ENCODE assay signal across 10 cellular contexts in the genomic region with DNA sequence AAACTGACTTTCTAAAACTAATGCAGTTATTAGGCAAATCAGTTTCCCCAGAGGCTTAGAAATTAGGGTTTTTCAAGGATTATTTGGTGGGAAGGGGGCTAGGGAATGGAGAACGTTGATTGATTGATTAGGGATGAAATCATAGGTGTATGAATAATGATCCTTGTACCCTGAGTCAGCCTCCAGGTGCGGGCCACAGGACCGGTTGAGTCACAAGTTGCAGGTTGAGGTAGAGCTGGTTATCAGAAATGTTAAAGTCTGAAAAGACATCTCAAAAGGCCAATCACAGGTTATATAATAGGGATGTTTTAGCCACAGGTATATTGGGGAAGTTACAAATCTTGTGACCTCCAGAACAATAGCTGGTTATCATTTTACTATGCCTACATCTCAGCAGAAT.
"Had no signal": no experiment of that assay in that cellular context is flagged by ENCODE, and none has a peak within 500 bp of the region (broad histone marks: within the 10 kb centered on the region; RNA-seq: fewer than 3 reads in every experiment).

No MANE protein-coding gene starts in this region.

- H3K9me3 ChIP-seq: HAP-1 had no signal

- FAIRE-seq: HepG2 had no signal

- H3K27ac Mint-ChIP-seq: HFFc6, IgD-negative memory B cell had no signal

- H3K4me3 Mint-ChIP-seq: HFFc6, IgD-negative memory B cell had no signal

- H3K9ac ChIP-seq: GM23248, KMS-11 had no signal

- DNase-seq: GM23248, GOT3, H7, HFFc6, KBM-7 had no signal

- H3K36me3 ChIP-seq: HAP-1 had no signal

- H2AFZ ChIP-seq: GM23248 had no signal

- ATAC-seq: HCT116, HepG2 had no signal

- H3K27ac ChIP-seq: GM23248, KMS-11 had no signal

- H3K27me3 Mint-ChIP-seq: IgD-negative memory B cell had no signal

- H3K4me3 ChIP-seq: GM23248, HAP-1 had no signal

- H3K4me1 ChIP-seq: HAP-1 had no signal

- H3K4me2 ChIP-seq: KMS-11 had no signal

- H3K4me1 Mint-ChIP-seq: IgD-negative memory B cell had no signal

- H3K36me3 Mint-ChIP-seq: IgD-negative memory B cell had no signal
